Comparison of ENCODE assay signal across 27 cellular contexts in the genomic region with DNA sequence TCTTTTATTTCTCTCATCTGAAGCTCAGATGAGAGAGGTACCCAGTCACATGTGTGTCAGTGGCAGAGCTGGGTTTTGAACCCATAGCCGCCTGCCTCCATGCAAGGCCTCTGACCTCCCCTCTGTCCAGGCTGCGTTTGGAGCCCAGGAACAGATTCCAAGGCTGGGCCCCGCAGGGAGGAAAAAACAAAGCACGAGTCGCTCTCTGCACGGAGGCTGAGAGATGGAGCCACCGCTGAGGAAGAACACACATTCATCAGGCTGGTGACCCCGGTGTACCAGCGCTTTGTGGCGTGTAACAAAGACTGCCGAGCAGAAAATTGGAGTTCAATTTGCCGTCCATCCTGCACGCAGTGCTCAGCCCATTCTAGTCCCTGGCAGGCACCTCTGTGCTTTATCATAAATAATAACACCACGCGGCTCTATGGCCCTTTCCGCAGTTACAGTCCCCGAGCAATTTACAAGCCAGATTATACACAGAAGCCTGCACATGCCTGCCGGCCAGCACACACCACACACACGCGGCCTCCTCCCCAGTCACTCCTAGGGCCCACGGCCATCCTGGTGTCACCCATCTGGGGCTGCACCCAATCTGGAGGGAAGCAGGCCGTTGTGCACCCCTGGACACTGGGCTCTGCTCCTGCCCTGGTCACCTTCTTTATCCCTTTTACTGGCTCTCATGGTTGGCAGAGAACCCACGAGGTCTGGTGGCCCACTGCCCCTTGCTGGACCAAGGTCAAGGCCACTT.
"Had no signal": no experiment of that assay in that cellular context is flagged by ENCODE, and none has a peak within 500 bp of the region (broad histone marks: within the 10 kb centered on the region; RNA-seq: fewer than 3 reads in every experiment).

No MANE protein-coding gene starts in this region.

- H3K27ac Mint-ChIP-seq: activated B cell treated with CpG ODN at 0.5 μM for 24 hours; activated CD8-positive, alpha-beta memory T cell treated with anti-CD3 and anti-CD28 coated beads, Interleukin-2, amount 10 ng/mL, durations not matched to agents 7 days and 5 days; activated naive CD8-positive, alpha-beta T cell; natural killer cell; T-cell; T-helper 2 cell treated with Interferon-gamma antibody and Interleukin-4, amounts not matched to agents 5 μg/mL and 100 μg/mL, for 36 hours; type B pancreatic cell had no signal

- H3K9me3 Mint-ChIP-seq: activated B cell treated with CpG ODN at 0.5 μM for 24 hours; natural killer cell; T-cell; T-helper 2 cell treated with Interferon-gamma antibody and Interleukin-4, amounts not matched to agents 5 μg/mL and 100 μg/mL, for 36 hours; type B pancreatic cell had no signal

- H3K4me1 Mint-ChIP-seq: activated B cell treated with CpG ODN at 0.5 μM for 24 hours; activated CD8-positive, alpha-beta memory T cell treated with anti-CD3 and anti-CD28 coated beads, Interleukin-2, amount 10 ng/mL, durations not matched to agents 7 days and 5 days; natural killer cell; T-cell had no signal

- DNase-seq: activated B cell treated with CpG ODN at 0.5 μM for 24 hours; activated CD8-positive, alpha-beta memory T cell treated with anti-CD3 and anti-CD28 coated beads, Interleukin-2, amount 10 ng/mL, durations not matched to agents 7 days and 5 days; activated CD8-positive, alpha-beta T cell treated with anti-CD3 and anti-CD28 coated beads, Interleukin-2, amount 10 ng/mL, durations not matched to agents 7 days and 5 days; activated naive CD4-positive, alpha-beta T cell treated with Interleukin-2 at 50 U/mL for 16 hours; activated T-cell treated with anti-CD3 and anti-CD28 coated beads, Interleukin-2, amount 50 U/mL, for 48 hours; anterior cingulate cortex; dermis blood vessel endothelial cell; effector CD4-positive, alpha-beta T cell; esophagus squamous epithelium; foreskin melanocyte; heart right ventricle; kidney glomerular epithelial cell; lower lobe of right lung; mesenchymal stem cell; natural killer cell; stimulated activated CD4-positive, alpha-beta T cell treated with anti-CD3 and anti-CD28 coated beads, Interleukin-2, amount 100 ng/mL, for 48 hours; stimulated activated naive CD8-positive, alpha-beta T cell treated with anti-CD3 and anti-CD28 coated beads, Interleukin-15, Interleukin-2, amounts not matched to agents 100 U/mL and 50 U/mL, for 24 hours; T-cell; testis had no signal

- H3K4me1 ChIP-seq: esophagus squamous epithelium, heart right ventricle, lower lobe of right lung, pancreas, testis, vagina had no signal

- ATAC-seq: activated CD8-positive, alpha-beta memory T cell treated with anti-CD3 and anti-CD28 coated beads, Interleukin-2, amount 10 ng/mL, durations not matched to agents 7 days and 5 days; activated CD8-positive, alpha-beta T cell treated with anti-CD3 and anti-CD28 coated beads, Interleukin-2, amount 10 ng/mL, durations not matched to agents 7 days and 5 days; heart right ventricle; left lobe of liver; lower lobe of right lung; natural killer cell; pancreas; right cardiac atrium; stimulated activated naive CD8-positive, alpha-beta T cell treated with anti-CD3 and anti-CD28 coated beads, Interleukin-15, Interleukin-2, amounts not matched to agents 100 U/mL and 50 U/mL, for 24 hours; T-cell had no signal

- H3K4me3 Mint-ChIP-seq: activated B cell treated with CpG ODN at 0.5 μM for 24 hours; activated CD8-positive, alpha-beta memory T cell treated with anti-CD3 and anti-CD28 coated beads, Interleukin-2, amount 10 ng/mL, durations not matched to agents 7 days and 5 days; activated CD8-positive, alpha-beta T cell treated with anti-CD3 and anti-CD28 coated beads, Interleukin-2, amount 10 ng/mL, durations not matched to agents 7 days and 5 days; activated naive CD8-positive, alpha-beta T cell; natural killer cell; T-cell; T-helper 2 cell treated with Interferon-gamma antibody and Interleukin-4, amounts not matched to agents 5 μg/mL and 100 μg/mL, for 36 hours; type B pancreatic cell had no signal

- H3K9me3 ChIP-seq: esophagus squamous epithelium, heart right ventricle, lower lobe of right lung, pancreas, testis, vagina had no signal

- H3K27me3 Mint-ChIP-seq: activated B cell treated with CpG ODN at 0.5 μM for 24 hours; activated CD8-positive, alpha-beta memory T cell treated with anti-CD3 and anti-CD28 coated beads, Interleukin-2, amount 10 ng/mL, durations not matched to agents 7 days and 5 days; activated naive CD8-positive, alpha-beta T cell; T-cell; type B pancreatic cell had no signal

- H3K27me3 ChIP-seq: esophagus squamous epithelium, heart right ventricle, pancreas, testis, vagina had no signal

- H3K4me3 ChIP-seq: esophagus squamous epithelium, heart right ventricle, lower lobe of right lung, pancreas, testis, vagina had no signal

- H3K36me3 ChIP-seq: esophagus squamous epithelium, heart right ventricle, lower lobe of right lung, pancreas, vagina had no signal

- H3K36me3 Mint-ChIP-seq: activated CD8-positive, alpha-beta memory T cell treated with anti-CD3 and anti-CD28 coated beads, Interleukin-2, amount 10 ng/mL, durations not matched to agents 7 days and 5 days; activated naive CD8-positive, alpha-beta T cell; natural killer cell; T-cell had no signal

- H3K27ac ChIP-seq: epithelial cell of prostate, esophagus squamous epithelium, heart right ventricle, lower lobe of right lung, pancreas, testis, vagina had no signal
